ENCODE assay signal across 8 cellular contexts in genomic region chr12:121580959-121581680, GRCh38. TPM values are rescaled to one million over a fixed set of nuclear protein-coding genes. Genes with fewer than 3 reads are reported as not detected.
DNase-seq lines count a peak whose midpoint lies in the region; ATAC-seq and TF ChIP-seq lines count a peak whose summit lies in the region.

TSS of gene KDM2B (minus strand) at chr12:121581023. CDS start at chr12:121580911, 112 bp downstream.

- H3K9ac ChIP-seq in ES-I3 (ENCODE audit: low read depth, low read length) (peak within 1 kb of the TSS; percentile 97), neuronal stem cell (ENCODE audit: low read depth, low read length, poor library complexity) (peak within 1 kb of the TSS; percentile 87)

- H3K27ac ChIP-seq in neuronal stem cell (replicated peaks; ENCODE audit: low read length): peak within 1 kb of the TSS; percentile 99

- H3K36me3 Mint-ChIP-seq in activated naive CD8-positive, alpha-beta T cell: no peaks in the 10 kb centered on the region

- no peak for ATAC-seq in GM18873 (IDR thresholded peaks at IDR 0.05; ENCODE audit: low FRiP score, unreplicated experiment)

- no peaks in the 10 kb centered on the region for H3K27me3 Mint-ChIP-seq in activated naive CD8-positive, alpha-beta T cell

- H4K91ac ChIP-seq in neuronal stem cell (ENCODE audit: low read depth, low read length, poor library complexity): no peak within 1 kb of the TSS

- no CpG with 5 or more reads among the region's 23 CpGs for WGBS in neuronal stem cell (ENCODE audit: extremely low coverage in 2 of 2, insufficient read length in 2 of 2, insufficient replicate concordance in 1 of 2), 2 donors

- H3K9me3 Mint-ChIP-seq in activated naive CD8-positive, alpha-beta T cell (ENCODE audit: low read depth): no peaks in the 10 kb centered on the region

- H3K27me3 ChIP-seq in neuronal stem cell (ENCODE audit: control insufficient read depth in 3 of 3, insufficient read depth in 3 of 3, low read depth in 1 of 3, low read length in 3 of 3): no peaks in the 10 kb centered on the region

- TF ChIP-seq CTCF in GM20000 (IDR thresholded peaks at IDR 0.05; ENCODE audit: extremely low read depth, missing control alignments) (no peak), GM13976 (IDR thresholded peaks at IDR 0.05; ENCODE audit: borderline replicate concordance, control extremely low read depth, extremely low read depth, insufficient read depth, missing control alignments) (no peak)

- H2BK15ac ChIP-seq in neuronal stem cell (ENCODE audit: low read length): peak within 1 kb of the TSS; percentile 53

- H2AK5ac ChIP-seq in neuronal stem cell (ENCODE audit: low read depth, low read length): peak within 1 kb of the TSS; percentile 17

- H3K23ac ChIP-seq in neuronal stem cell (ENCODE audit: low read depth, low read length, poor library complexity): no peak within 1 kb of the TSS

- H3K4me2 ChIP-seq in neuronal stem cell (ENCODE audit: insufficient read depth, low read length, poor library complexity, severe bottlenecking): peak within 1 kb of the TSS; percentile 82

- no peak within 1 kb of the TSS for H4K8ac ChIP-seq in neuronal stem cell (ENCODE audit: low read depth, low read length)

- H3K18ac ChIP-seq in neuronal stem cell (ENCODE audit: low read length): peak within 1 kb of the TSS; percentile 97

- H3K4me1 ChIP-seq in ES-I3 (ENCODE audit: insufficient read depth, low read length) (peaks cover 27% of the 10 kb centered on the region), neuronal stem cell (ENCODE audit: control insufficient read depth in 2 of 2, insufficient read depth in 1 of 2, low read depth in 1 of 2, low read length in 2 of 2) (peaks cover 9 to 27% of the 10 kb centered on the region in 2 donors)

- DNase-seq in NCI-H526 (lab: John Stamatoyannopoulos, UW) (peak; percentile 42 to 52), glomerular visceral epithelial cell (ENCODE audit: extremely low spot score) (peak; percentile 55), neuronal stem cell (ENCODE audit: low spot score) (peak; percentile 54), GM20000 (ENCODE audit: low spot score) (no peak), GM13976 (ENCODE audit: low spot score) (no peak)

- H3K36me3 ChIP-seq in ES-I3 (ENCODE audit: insufficient read depth, low read length) (no peaks in the 10 kb centered on the region), neuronal stem cell (replicated peaks in 1 of 2; ENCODE audit: control insufficient read depth in 2 of 2, insufficient read depth in 2 of 2, low read length in 2 of 2) (peaks cover 2 to 4% of the 10 kb centered on the region in 2 donors)

- H2BK120ac ChIP-seq in neuronal stem cell (ENCODE audit: low read depth, low read length): peak within 1 kb of the TSS; percentile 20

- H3K4me3 ChIP-seq in neuronal stem cell (ENCODE audit: low read length in 2 of 2): peak within 1 kb of the TSS; percentile 71 to 86

- H3K9me3 ChIP-seq in ES-I3 (ENCODE audit: control insufficient read depth, insufficient read depth, low read length): no peaks in the 10 kb centered on the region
- no peaks in the 10 kb centered on the region for H3K9me3 ChIP-seq in neuronal stem cell (replicated peaks in 1 of 2; ENCODE audit: control insufficient read depth in 2 of 2, insufficient read depth in 1 of 2, low read depth in 1 of 2, low read length in 2 of 2)

- H3K4me1 Mint-ChIP-seq in activated naive CD8-positive, alpha-beta T cell (ENCODE audit: low read depth): peaks cover 42% of the 10 kb centered on the region

- H2BK5ac ChIP-seq in neuronal stem cell (ENCODE audit: low read length): peak within 1 kb of the TSS; percentile 72

- no peak within 1 kb of the TSS for H2BK12ac ChIP-seq in neuronal stem cell (ENCODE audit: low read length)

- no peak within 1 kb of the TSS for H3K14ac ChIP-seq in neuronal stem cell (ENCODE audit: low read length)

- H3K27ac Mint-ChIP-seq in activated naive CD8-positive, alpha-beta T cell: peak within 1 kb of the TSS; percentile 98

- H3K4me3 Mint-ChIP-seq in activated naive CD8-positive, alpha-beta T cell: peak within 1 kb of the TSS; percentile 97

- H2AFZ ChIP-seq in neuronal stem cell (ENCODE audit: low read length): peak within 1 kb of the TSS; percentile 50

- in situ Hi-C loops in GM13976 (cut with MboI; ENCODE audit: low sequenced_read_pairs, unreplicated experiment): no loop called here

- H3K4ac ChIP-seq in neuronal stem cell (ENCODE audit: low read length): no peak within 1 kb of the TSS

- peaks cover 1% of the 10 kb centered on the region for H3K79me1 ChIP-seq in neuronal stem cell (ENCODE audit: low read depth, low read length)

RNA-seq across cellular contexts. Expression of gene KDM2B, which starts in this region (rescaled TPM):
- polyA plus RNA-seq in neuronal stem cell (2013, experiment 1 of 2): 63.7 TPM
- 67.7 TPM for polyA plus RNA-seq in neuronal stem cell (2013, experiment 2 of 2)

Comparison
In these comparisons a context has a peak if more than half of its experiments do, and no peak if none do; other contexts are left out.
1. DNase-seq: peak in NCI-H526 (2 of 2), glomerular visceral epithelial cell (single experiment) and neuronal stem cell (single experiment); none in GM20000 (single experiment) and GM13976 (single experiment).